ENCODE assay signal across 41 cellular contexts in the genomic region with DNA sequence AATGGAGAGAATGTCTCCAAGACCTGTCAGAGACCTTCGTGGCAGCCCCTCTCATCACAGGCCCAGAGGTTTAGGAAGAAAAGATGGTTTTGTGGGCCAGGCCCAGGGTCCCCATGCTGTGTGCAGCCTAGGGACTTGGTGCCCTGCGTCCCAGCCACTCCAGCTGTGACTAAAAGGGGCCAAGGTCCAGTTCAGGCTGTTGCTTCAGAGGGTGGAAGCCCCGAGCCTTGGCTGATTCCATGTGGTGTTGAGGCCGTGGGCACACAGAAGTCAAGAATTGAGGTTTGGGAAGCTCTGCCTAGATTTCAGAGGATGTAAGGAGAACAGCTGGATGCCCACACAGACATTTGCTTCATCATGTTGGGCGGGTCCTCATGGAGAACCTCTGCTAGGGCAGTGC.
"Had no signal": no experiment of that assay in that cellular context is flagged by ENCODE, and none has a peak within 500 bp of the region (broad histone marks: within the 10 kb centered on the region; RNA-seq: fewer than 3 reads in every experiment).

No MANE protein-coding gene starts in this region.

- H3K27me3 ChIP-seq: adrenal gland, ascending aorta, body of pancreas, brain microvascular endothelial cell, breast epithelium, cardiac muscle cell had no signal

- H3K27ac Mint-ChIP-seq: activated naive CD4-positive, alpha-beta T cell treated with anti-CD3 and anti-CD28 coated beads for 36 hours; activated naive CD4-positive, alpha-beta T cell treated with anti-CD3 and anti-CD28 coated beads, Interleukin-2, amount 10 ng/mL, durations not matched to agents 7 days and 5 days; activated naive CD4-positive, alpha-beta T cell treated with anti-CD3 and anti-CD28 coated beads, Interleukin-2, amount 50 U/mL, for 24 hours; activated naive CD4-positive, alpha-beta T cell treated with anti-CD3 and anti-CD28 coated beads, Interleukin-2, amount 50 U/mL, for 72 hours; activated naive CD8-positive, alpha-beta T cell; activated naive CD8-positive, alpha-beta T cell treated with anti-CD3 and anti-CD28 coated beads for 36 hours; activated naive CD8-positive, alpha-beta T cell treated with anti-CD3 and anti-CD28 coated beads, Interleukin-2, amount 10 ng/mL, durations not matched to agents 7 days and 5 days; activated naive CD8-positive, alpha-beta T cell treated with anti-CD3 and anti-CD28 coated beads, Interleukin-2, amount 50 U/mL, for 24 hours; activated T-cell treated with anti-CD3 and anti-CD28 coated beads, Interleukin-2, amount 50 U/mL, for 24 hours; activated T-cell treated with anti-CD3 and anti-CD28 coated beads, Interleukin-2, amount 50 U/mL, for 72 hours; activated T-helper 1 cell treated with anti-CD3 and anti-CD28 coated beads, Interleukin-12 subunit alpha, Interleukin-12 subunit beta, Interleukin-2, Interleukin-4 antibody, amounts not matched to agents 30 ng/mL and 10 ng/mL and 1 ng/mL, durations not matched to agents 14 hours and 24 hours and 36 hours; activated T-helper 17 cell treated with anti-CD3 and anti-CD28 coated beads, Interleukin-2, amount 50 U/mL, for 72 hours; activated T-helper 2 cell treated with anti-CD3 and anti-CD28 coated beads, Interferon-gamma antibody, Interleukin-2, Interleukin-4, amounts not matched to agents 10 μg/mL and 5 μg/mL and 100 μg/mL, durations not matched to agents 14 hours and 24 hours and 36 hours; brain had no signal

- H3K4me3 ChIP-seq: adrenal gland, ascending aorta, body of pancreas, breast epithelium, cardiac muscle cell had no signal

- H3K9me3 Mint-ChIP-seq: activated naive CD4-positive, alpha-beta T cell treated with anti-CD3 and anti-CD28 coated beads for 36 hours; activated naive CD4-positive, alpha-beta T cell treated with anti-CD3 and anti-CD28 coated beads, Interleukin-2, amount 10 ng/mL, durations not matched to agents 7 days and 5 days; activated naive CD4-positive, alpha-beta T cell treated with anti-CD3 and anti-CD28 coated beads, Interleukin-2, amount 50 U/mL, for 24 hours; activated naive CD4-positive, alpha-beta T cell treated with anti-CD3 and anti-CD28 coated beads, Interleukin-2, amount 50 U/mL, for 72 hours; activated naive CD8-positive, alpha-beta T cell treated with anti-CD3 and anti-CD28 coated beads for 36 hours; activated naive CD8-positive, alpha-beta T cell treated with anti-CD3 and anti-CD28 coated beads, Interleukin-2, amount 10 ng/mL, durations not matched to agents 7 days and 5 days; activated naive CD8-positive, alpha-beta T cell treated with anti-CD3 and anti-CD28 coated beads, Interleukin-2, amount 50 U/mL, for 24 hours; activated T-cell treated with anti-CD3 and anti-CD28 coated beads, Interleukin-2, amount 50 U/mL, for 24 hours; activated T-cell treated with anti-CD3 and anti-CD28 coated beads, Interleukin-2, amount 50 U/mL, for 4 hours; activated T-cell treated with anti-CD3 and anti-CD28 coated beads, Interleukin-2, amount 50 U/mL, for 72 hours; activated T-helper 1 cell treated with anti-CD3 and anti-CD28 coated beads, Interleukin-12 subunit alpha, Interleukin-12 subunit beta, Interleukin-2, Interleukin-4 antibody, amounts not matched to agents 30 ng/mL and 10 ng/mL and 1 ng/mL, durations not matched to agents 14 hours and 24 hours and 36 hours; activated T-helper 17 cell treated with anti-CD3 and anti-CD28 coated beads, Interleukin-2, amount 50 U/mL, for 72 hours; activated T-helper 2 cell treated with anti-CD3 and anti-CD28 coated beads, Interferon-gamma antibody, Interleukin-2, Interleukin-4, amounts not matched to agents 10 μg/mL and 5 μg/mL and 100 μg/mL, durations not matched to agents 14 hours and 24 hours and 36 hours; central memory CD8-positive, alpha-beta T cell had no signal

- FAIRE-seq: astrocyte, bronchial epithelial cell had no signal

- H3K27me3 Mint-ChIP-seq: activated naive CD8-positive, alpha-beta T cell treated with anti-CD3 and anti-CD28 coated beads for 36 hours; activated naive CD8-positive, alpha-beta T cell treated with anti-CD3 and anti-CD28 coated beads, Interleukin-2, amount 50 U/mL, for 24 hours; activated T-cell treated with anti-CD3 and anti-CD28 coated beads, Interleukin-2, amount 50 U/mL, for 24 hours; brain had no signal

- H3K27ac ChIP-seq: adrenal gland, ascending aorta, body of pancreas, brain microvascular endothelial cell, breast epithelium, cardiac muscle cell had no signal

- H3K9me3 ChIP-seq: adrenal gland, ascending aorta, body of pancreas, breast epithelium had no signal

- ATAC-seq: activated naive CD4-positive, alpha-beta T cell treated with anti-CD3 and anti-CD28 coated beads, Interleukin-2, amount 50 U/mL, for 72 hours; activated naive CD8-positive, alpha-beta T cell treated with anti-CD3 and anti-CD28 coated beads, Interleukin-2, amount 50 U/mL, for 24 hours; activated T-cell treated with anti-CD3 and anti-CD28 coated beads, Interleukin-2, amount 50 U/mL, for 4 hours; activated T-cell treated with anti-CD3 and anti-CD28 coated beads, Interleukin-2, amount 50 U/mL, for 72 hours; activated T-helper 17 cell treated with anti-CD3 and anti-CD28 coated beads, Interleukin-2, amount 50 U/mL, for 72 hours; body of pancreas had no signal

- DNase-seq: activated effector memory CD4-positive, alpha-beta T cell treated with anti-CD3 and anti-CD28 coated beads, Interleukin-2, amount 50 U/mL, for 16 hours; activated effector memory CD4-positive, alpha-beta T cell treated with Interleukin-2 at 50 U/mL for 16 hours; activated gamma-delta T cell; activated gamma-delta T cell treated with Interleukin-2 at 50 U/mL for 16 hours; activated naive CD4-positive, alpha-beta T cell; activated naive CD4-positive, alpha-beta T cell treated with anti-CD3 and anti-CD28 coated beads for 36 hours; activated naive CD4-positive, alpha-beta T cell treated with anti-CD3 and anti-CD28 coated beads, Interleukin-2, amount 10 ng/mL, durations not matched to agents 7 days and 5 days; activated naive CD4-positive, alpha-beta T cell treated with anti-CD3 and anti-CD28 coated beads, Interleukin-2, amount 50 U/mL, for 16 hours; activated naive CD4-positive, alpha-beta T cell treated with Interleukin-2 at 50 U/mL for 16 hours; activated naive CD8-positive, alpha-beta T cell treated with anti-CD3 and anti-CD28 coated beads for 36 hours; activated naive CD8-positive, alpha-beta T cell treated with anti-CD3 and anti-CD28 coated beads, Interleukin-2, amount 10 ng/mL, durations not matched to agents 7 days and 5 days; activated naive CD8-positive, alpha-beta T cell treated with anti-CD3 and anti-CD28 coated beads, Interleukin-2, amount 50 U/mL, for 24 hours; activated T-cell treated with anti-CD3 and anti-CD28 coated beads for 4 hours; activated T-cell treated with anti-CD3 and anti-CD28 coated beads, Interleukin-2, amount 50 U/mL, for 1 hour; activated T-cell treated with anti-CD3 and anti-CD28 coated beads, Interleukin-2, amount 50 U/mL, for 24 hours; activated T-cell treated with anti-CD3 and anti-CD28 coated beads, Interleukin-2, amount 50 U/mL, for 4 hours; activated T-cell treated with anti-CD3 and anti-CD28 coated beads, Interleukin-2, amount 50 U/mL, for 48 hours; activated T-cell treated with anti-CD3 and anti-CD28 coated beads, Interleukin-2, amount 50 U/mL, for 72 hours; adrenal gland; amniotic stem cell; amygdala; anterior cingulate cortex; aorta; body of pancreas; brain microvascular endothelial cell; caudate nucleus; central memory CD4-positive, alpha-beta T cell; cerebellar nuclear complex had no signal

- H3K36me3 ChIP-seq: adrenal gland, ascending aorta, brain microvascular endothelial cell, breast epithelium, cardiac muscle cell had no signal

- H3K4me1 ChIP-seq: breast epithelium had no signal

- H3K4me3 Mint-ChIP-seq: activated naive CD4-positive, alpha-beta T cell treated with anti-CD3 and anti-CD28 coated beads for 36 hours; activated naive CD4-positive, alpha-beta T cell treated with anti-CD3 and anti-CD28 coated beads, Interleukin-2, amount 10 ng/mL, durations not matched to agents 7 days and 5 days; activated naive CD4-positive, alpha-beta T cell treated with anti-CD3 and anti-CD28 coated beads, Interleukin-2, amount 50 U/mL, for 24 hours; activated naive CD8-positive, alpha-beta T cell; activated naive CD8-positive, alpha-beta T cell treated with anti-CD3 and anti-CD28 coated beads for 36 hours; activated naive CD8-positive, alpha-beta T cell treated with anti-CD3 and anti-CD28 coated beads, Interleukin-2, amount 10 ng/mL, durations not matched to agents 7 days and 5 days; activated naive CD8-positive, alpha-beta T cell treated with anti-CD3 and anti-CD28 coated beads, Interleukin-2, amount 50 U/mL, for 24 hours; activated T-cell treated with anti-CD3 and anti-CD28 coated beads, Interleukin-2, amount 50 U/mL, for 24 hours; activated T-cell treated with anti-CD3 and anti-CD28 coated beads, Interleukin-2, amount 50 U/mL, for 4 hours; activated T-cell treated with anti-CD3 and anti-CD28 coated beads, Interleukin-2, amount 50 U/mL, for 72 hours; activated T-helper 1 cell treated with anti-CD3 and anti-CD28 coated beads, Interleukin-12 subunit alpha, Interleukin-12 subunit beta, Interleukin-2, Interleukin-4 antibody, amounts not matched to agents 30 ng/mL and 10 ng/mL and 1 ng/mL, durations not matched to agents 14 hours and 24 hours and 36 hours; activated T-helper 17 cell treated with anti-CD3 and anti-CD28 coated beads, Interleukin-2, amount 50 U/mL, for 72 hours; brain; central memory CD8-positive, alpha-beta T cell had no signal

- H3K36me3 Mint-ChIP-seq: activated naive CD4-positive, alpha-beta T cell treated with anti-CD3 and anti-CD28 coated beads, Interleukin-2, amount 10 ng/mL, durations not matched to agents 7 days and 5 days; activated naive CD4-positive, alpha-beta T cell treated with anti-CD3 and anti-CD28 coated beads, Interleukin-2, amount 50 U/mL, for 24 hours; activated naive CD4-positive, alpha-beta T cell treated with anti-CD3 and anti-CD28 coated beads, Interleukin-2, amount 50 U/mL, for 72 hours; activated naive CD8-positive, alpha-beta T cell; activated naive CD8-positive, alpha-beta T cell treated with anti-CD3 and anti-CD28 coated beads for 36 hours; activated naive CD8-positive, alpha-beta T cell treated with anti-CD3 and anti-CD28 coated beads, Interleukin-2, amount 10 ng/mL, durations not matched to agents 7 days and 5 days had no signal
